In genomic region chr11:82858556-82859091, GRCh38 we compare ENCODE assay signal across 11 cellular contexts.
DNase-seq lines count a peak whose midpoint lies in the region; FAIRE-seq and TF ChIP-seq lines count a peak whose summit lies in the region.
"Had no signal": no experiment of that assay in that cellular context is flagged by ENCODE, and none has a peak within 500 bp of the region (broad histone marks: within the 10 kb centered on the region; RNA-seq: fewer than 3 reads in every experiment).

No MANE protein-coding gene starts in this region.

- POLR2A ChIA-PET in RWPE1 (lab: Yijun Ruan, JAX; ENCODE audit: low non-redundant PET) = no interaction called here

- FAIRE-seq in G401.6 (lab: Jason Lieb, UNC) = peak; percentile 96

- no peaks in the 10 kb centered on the region for H3K36me3 ChIP-seq in rectal smooth muscle tissue (ENCODE audit: control insufficient read depth, insufficient read depth, low read length)

- DNase-seq in RWPE1 (ENCODE audit: low spot score) (peak; percentile 49), fibroblast of gingiva (ENCODE audit: low read depth) (peak; percentile 70), Ammon's horn (ENCODE audit: low spot score) (no peak), NCI-H2171 (lab: John Stamatoyannopoulos, UW) (no peak), activated gamma-delta T cell (lab: John Stamatoyannopoulos, UW) (no peak), islet precursor cell (no peak)
- DNase-seq: activated effector memory CD4-positive, alpha-beta T cell treated with anti-CD3 and anti-CD28 coated beads, Interleukin-2, amount 50 U/mL, for 16 hours; GF-D8; NCI-H2081 treated with DMSO at 0.1 percent for 48 hours had no signal

- CTCF ChIA-PET in RWPE1 (lab: Yijun Ruan, JAX) = interaction anchor here (0.6 kb wide), 1 partner anchor 150 kb away, joined by 3 read pairs; no protein-coding TSS in a partner anchor

- no peak overlapping the region for H3K9ac ChIP-seq in rectal smooth muscle tissue (ENCODE audit: low read length)

- TF ChIP-seq CTCF in RWPE1 (conservative IDR thresholded peaks at IDR 0.05; ENCODE audit: low read depth) = no peak

- H3K4me1 ChIP-seq in rectal smooth muscle tissue (ENCODE audit: control insufficient read depth, insufficient read depth, low read length) = peaks cover 3% of the 10 kb centered on the region

- no peak overlapping the region for H3K4me3 ChIP-seq in rectal smooth muscle tissue (ENCODE audit: low read length)

- H3K27me3 ChIP-seq in rectal smooth muscle tissue (ENCODE audit: control insufficient read depth, insufficient read depth, low read length) = no peaks in the 10 kb centered on the region

- H3K27ac ChIP-seq in RWPE1 (peak overlapping the region; percentile 52; the same call in 1 of the 2 replicates), rectal smooth muscle tissue (ENCODE audit: low read depth, low read length) (peak overlapping the region; percentile 15)

Comparison
In these comparisons a context has a peak if more than half of its experiments do, and no peak if none do; other contexts are left out.
1. DNase-seq: peak in RWPE1 (single experiment) and fibroblast of gingiva (single experiment); none in Ammon's horn (single experiment), NCI-H2171 (single experiment), activated gamma-delta T cell (single experiment) and islet precursor cell (single experiment).